In genomic region chr5:134162592-134162991, GRCh38 we compare ENCODE assay signal across 25 cellular contexts.
"Had no signal": no experiment of that assay in that cellular context is flagged by ENCODE, and none has a peak within 500 bp of the region (broad histone marks: within the 10 kb centered on the region; RNA-seq: fewer than 3 reads in every experiment).

No MANE protein-coding gene starts in this region.

- H3K27me3 ChIP-seq: colonic mucosa, esophagus squamous epithelium, gastrocnemius medialis, heart right ventricle, left lung had no signal

- H3K9me3 ChIP-seq: colonic mucosa, esophagus squamous epithelium, gastrocnemius medialis, left lung, lower lobe of right lung, mucosa of descending colon had no signal

- FAIRE-seq: endometrium, islet of Langerhans, keratinocyte had no signal

- H3K4me1 ChIP-seq: colonic mucosa, gastrocnemius medialis, left lung had no signal

- DNase-seq: colonic mucosa; cortex of kidney; effector CD8-positive, alpha-beta T cell; effector memory CD8-positive, alpha-beta T cell; endodermal cell; erythroblast; esophagus squamous epithelium; foreskin fibroblast; foreskin melanocyte; gastrocnemius medialis; glutamatergic neuron; head of caudate nucleus; heart right ventricle; hippocampal formation; left cardiac atrium; left lung; left ventricle myocardium superior; lower lobe of right lung; mesenchymal stem cell; mucosa of descending colon had no signal

- H3K4me3 ChIP-seq: colonic mucosa, esophagus squamous epithelium, gastrocnemius medialis, heart right ventricle, left lung, lower lobe of right lung, mucosa of descending colon had no signal

- H3K27ac ChIP-seq: colonic mucosa, epithelial cell of prostate, esophagus squamous epithelium, heart right ventricle, left lung, lower lobe of right lung had no signal

- ATAC-seq: effector memory CD8-positive, alpha-beta T cell; esophagus mucosa; gastrocnemius medialis; heart right ventricle; left cardiac atrium; left lung; left ventricle myocardium superior; lower lobe of right lung; mucosa of descending colon had no signal
